ENCODE assay signal across 1 cellular context in the genomic region with DNA sequence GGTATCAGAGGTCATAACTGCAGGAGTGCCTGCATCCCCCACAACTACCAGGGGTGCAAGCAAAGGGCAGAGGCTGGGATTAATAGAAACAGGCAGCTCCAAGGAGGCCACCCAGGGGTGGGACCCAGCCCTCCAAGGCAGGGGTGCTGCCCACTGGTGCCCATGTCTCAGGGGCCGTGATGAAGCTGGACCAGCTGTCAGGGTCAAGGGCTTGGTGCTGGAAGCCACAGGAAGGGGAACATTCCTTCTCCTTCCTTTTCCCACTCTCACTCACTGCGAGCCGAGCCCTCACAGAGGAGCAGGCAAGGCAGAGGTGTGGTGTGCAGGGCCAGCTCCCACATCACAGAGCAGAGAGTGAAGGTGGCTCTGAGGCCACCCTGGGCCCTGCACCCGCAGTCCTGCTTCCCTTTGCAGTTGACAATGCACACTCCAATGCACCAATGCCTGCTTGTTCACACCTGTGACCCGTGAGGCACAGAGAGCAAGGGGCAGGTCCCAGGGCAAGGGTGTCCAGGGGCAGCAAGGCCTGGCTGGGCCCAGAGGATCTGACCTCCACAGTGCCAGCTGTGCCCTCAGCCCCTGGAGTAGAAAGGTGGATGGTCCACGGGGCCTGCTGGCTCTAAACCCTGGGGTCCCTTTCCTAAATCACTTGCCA.
TF ChIP-seq lines count a peak whose summit lies in the region.

No MANE protein-coding gene starts in this region.

TF ChIP-seq in IMR-90, 13 proteins besides CTCF, POLR2A, EP300 and RAD21:
- TF ChIP-seq FOS (IDR thresholded peaks at IDR 0.05; ENCODE audit: low read depth, low read length) (no peak), CHD1 (IDR thresholded peaks at IDR 0.05; ENCODE audit: low read depth, low read length) (no peak), MAFK (IDR thresholded peaks at IDR 0.05; ENCODE audit: low read depth, low read length) (no peak), RCOR1 (IDR thresholded peaks at IDR 0.05; ENCODE audit: insufficient replicate concordance, low read length) (no peak), BHLHE40 (IDR thresholded peaks at IDR 0.05; ENCODE audit: low read depth, low read length) (no peak), NFE2L2 (IDR thresholded peaks at IDR 0.05; ENCODE audit: low read depth, low read length) (no peak), MXI1 (IDR thresholded peaks at IDR 0.05; ENCODE audit: borderline replicate concordance, low read depth, low read length) (no peak), RFX5 (IDR thresholded peaks at IDR 0.05; ENCODE audit: low read depth, low read length) (no peak), CEBPB (IDR thresholded peaks at IDR 0.05; ENCODE audit: low read depth, low read length) (no peak), SMC3 (IDR thresholded peaks at IDR 0.05; ENCODE audit: low read depth, low read length) (no peak), MAZ (IDR thresholded peaks at IDR 0.05; ENCODE audit: borderline replicate concordance, low read depth, low read length) (no peak)
- TF ChIP-seq, protein P1, sequence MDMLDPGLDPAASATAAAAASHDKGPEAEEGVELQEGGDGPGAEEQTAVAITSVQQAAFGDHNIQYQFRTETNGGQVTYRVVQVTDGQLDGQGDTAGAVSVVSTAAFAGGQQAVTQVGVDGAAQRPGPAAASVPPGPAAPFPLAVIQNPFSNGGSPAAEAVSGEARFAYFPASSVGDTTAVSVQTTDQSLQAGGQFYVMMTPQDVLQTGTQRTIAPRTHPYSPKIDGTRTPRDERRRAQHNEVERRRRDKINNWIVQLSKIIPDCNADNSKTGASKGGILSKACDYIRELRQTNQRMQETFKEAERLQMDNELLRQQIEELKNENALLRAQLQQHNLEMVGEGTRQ (IDR thresholded peaks at IDR 0.05; ENCODE audit: low read depth, low read length) = no peak
- TF ChIP-seq, protein P2, sequence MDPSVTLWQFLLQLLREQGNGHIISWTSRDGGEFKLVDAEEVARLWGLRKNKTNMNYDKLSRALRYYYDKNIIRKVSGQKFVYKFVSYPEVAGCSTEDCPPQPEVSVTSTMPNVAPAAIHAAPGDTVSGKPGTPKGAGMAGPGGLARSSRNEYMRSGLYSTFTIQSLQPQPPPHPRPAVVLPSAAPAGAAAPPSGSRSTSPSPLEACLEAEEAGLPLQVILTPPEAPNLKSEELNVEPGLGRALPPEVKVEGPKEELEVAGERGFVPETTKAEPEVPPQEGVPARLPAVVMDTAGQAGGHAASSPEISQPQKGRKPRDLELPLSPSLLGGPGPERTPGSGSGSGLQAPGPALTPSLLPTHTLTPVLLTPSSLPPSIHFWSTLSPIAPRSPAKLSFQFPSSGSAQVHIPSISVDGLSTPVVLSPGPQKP (IDR thresholded peaks at IDR 0.05; ENCODE audit: borderline replicate concordance, low read depth, low read length) = no peak
